Comparison of ENCODE assay signal across 12 cellular contexts in the genomic region with DNA sequence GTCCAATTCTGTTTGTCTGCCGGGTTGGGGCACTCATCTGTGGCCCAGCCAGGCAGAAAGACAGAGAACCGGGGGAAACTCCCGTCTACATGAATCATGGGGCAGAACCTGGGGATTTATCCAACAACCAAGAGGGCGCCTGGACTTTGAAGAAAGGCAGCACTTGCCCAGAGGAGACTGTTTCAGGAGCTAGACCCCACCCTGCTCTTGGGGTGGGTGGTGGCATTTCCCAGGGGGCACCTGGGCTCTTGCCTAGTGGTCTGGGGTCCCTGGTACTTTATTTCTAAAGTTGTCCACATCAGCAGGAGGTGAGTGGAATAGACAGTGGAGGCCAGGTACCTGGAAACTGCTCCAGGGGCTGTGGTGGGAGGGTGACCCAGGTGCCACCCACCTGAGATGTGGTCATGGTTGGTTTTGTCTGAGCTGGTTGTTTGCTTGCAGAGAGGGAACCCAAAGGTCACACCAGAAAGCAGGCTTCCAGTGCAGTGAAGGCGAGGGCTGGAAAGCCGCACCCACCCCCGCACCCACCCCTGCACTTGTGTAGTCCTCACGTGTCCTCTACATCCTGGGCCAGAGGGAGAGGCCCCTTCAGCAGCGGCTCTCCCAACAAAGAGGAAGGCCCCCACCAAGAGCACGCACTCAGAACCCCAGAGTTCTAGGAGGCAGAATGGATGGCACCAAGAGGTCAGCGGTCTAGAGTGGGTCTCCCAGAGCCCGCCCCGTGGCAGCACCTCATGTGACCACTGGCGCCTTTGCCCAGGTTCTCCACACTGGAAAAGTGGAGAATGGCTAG.
DNase-seq lines count a peak whose midpoint lies in the region; ATAC-seq and TF ChIP-seq lines count a peak whose summit lies in the region.
"Had no signal": no experiment of that assay in that cellular context is flagged by ENCODE, and none has a peak within 500 bp of the region (broad histone marks: within the 10 kb centered on the region; RNA-seq: fewer than 3 reads in every experiment).

No MANE protein-coding gene starts in this region.

- peak overlapping the region in 3 of 4 donors; percentile 15 to 55 (median 51) for H3K27ac ChIP-seq in Peyer's patch

- peak; percentile 29 for DNase-seq in activated CD4-positive, alpha-beta T cell treated with anti-CD3 and anti-CD28 coated beads for 36 hours
- no peak for DNase-seq in activated CD4-positive, alpha-beta T cell treated with anti-CD3 and anti-CD28 coated beads, Interleukin-2, amount 50 U/mL, for 4 hours
- DNase-seq in Peyer's patch (peak in 1 of 3 donors; percentile 71), glutamatergic neuron (no peak), CD14-positive monocyte (ENCODE audit: low spot score) (no peak)
- DNase-seq in stimulated activated naive B cell treated with anti-CD40 and anti-IgM and Interleukin-4, amounts not matched to agents 10 μg/mL and 1 μg/mL and 100 μg/mL, for 72 hours: peak; percentile 41
- DNase-seq: activated gamma-delta T cell treated with Interleukin-2 at 50 U/mL for 16 hours; effector memory CD8-positive, alpha-beta T cell; NCI-H187; stimulated activated CD4-positive, alpha-beta T cell treated with anti-CD3 and anti-CD28 coated beads, Interleukin-2, amount 100 ng/mL, for 24 hours had no signal

- no peaks in the 10 kb centered on the region for H3K9me3 Mint-ChIP-seq in activated CD4-positive, alpha-beta T cell treated with anti-CD3 and anti-CD28 coated beads for 36 hours (ENCODE audit: low read depth)
- H3K9me3 Mint-ChIP-seq in glutamatergic neuron (ENCODE audit: unreplicated experiment) (peaks cover 25% of the 10 kb centered on the region), CD14-positive monocyte (peaks cover 0 to 7% (median 3%) of the 10 kb centered on the region in 7 donors)
- no peaks in the 10 kb centered on the region for H3K9me3 Mint-ChIP-seq in stimulated activated naive B cell treated with anti-CD40 and anti-IgM and Interleukin-4, amounts not matched to agents 10 μg/mL and 1 μg/mL and 100 μg/mL, for 72 hours
- H3K9me3 Mint-ChIP-seq: effector memory CD8-positive, alpha-beta T cell had no signal

- no peak overlapping the region for H3K4me3 Mint-ChIP-seq in activated CD4-positive, alpha-beta T cell treated with anti-CD3 and anti-CD28 coated beads for 36 hours
- H3K4me3 Mint-ChIP-seq in glutamatergic neuron (ENCODE audit: unreplicated experiment) (peak overlapping the region; percentile 67), CD14-positive monocyte (peak overlapping the region in 1 of 2 donors; percentile 53)
- peak overlapping the region; percentile 59 to 78 for H3K4me3 Mint-ChIP-seq in stimulated activated naive B cell treated with anti-CD40 and anti-IgM and Interleukin-4, amounts not matched to agents 10 μg/mL and 1 μg/mL and 100 μg/mL, for 72 hours
- H3K4me3 Mint-ChIP-seq: effector memory CD8-positive, alpha-beta T cell had no signal

- peak in 1 of 2 donors; percentile 26 for TF ChIP-seq POLR2A in Peyer's patch (IDR thresholded peaks at IDR 0.05)

- POLR2A ChIA-PET in activated CD4-positive, alpha-beta T cell treated with anti-CD3 and anti-CD28 coated beads for 36 hours (lab: Charles Lee): no interaction called here

- H3K4me3 ChIP-seq in Peyer's patch: no peak overlapping the region

- CTCF ChIA-PET in activated CD4-positive, alpha-beta T cell treated with anti-CD3 and anti-CD28 coated beads for 36 hours (lab: Charles Lee): interaction anchor here (1.0 kb wide), 1 partner anchor 273 kb away, joined by 3 read pairs; no protein-coding TSS in a partner anchor

- peaks cover 32% of the 10 kb centered on the region for H3K27me3 Mint-ChIP-seq in activated CD4-positive, alpha-beta T cell treated with anti-CD3 and anti-CD28 coated beads for 36 hours
- H3K27me3 Mint-ChIP-seq in glutamatergic neuron (ENCODE audit: unreplicated experiment) (peaks cover 25% of the 10 kb centered on the region), CD14-positive monocyte (ENCODE audit: low read depth in 3 of 3) (peaks cover 37 to 70% (median 55%) of the 10 kb centered on the region in 3 donors)
- H3K27me3 Mint-ChIP-seq in stimulated activated naive B cell treated with anti-CD40 and anti-IgM and Interleukin-4, amounts not matched to agents 10 μg/mL and 1 μg/mL and 100 μg/mL, for 72 hours: peaks cover 21 to 42% of the 10 kb centered on the region in 2 donors

- H3K36me3 ChIP-seq in Peyer's patch: no peaks in the 10 kb centered on the region

- peaks cover 9% of the 10 kb centered on the region for H3K4me1 Mint-ChIP-seq in activated CD4-positive, alpha-beta T cell treated with anti-CD3 and anti-CD28 coated beads for 36 hours
- peaks cover 10% of the 10 kb centered on the region for H3K4me1 Mint-ChIP-seq in glutamatergic neuron (ENCODE audit: low read depth, unreplicated experiment)
- peaks cover 51 to 82% of the 10 kb centered on the region in 2 donors for H3K4me1 Mint-ChIP-seq in stimulated activated naive B cell treated with anti-CD40 and anti-IgM and Interleukin-4, amounts not matched to agents 10 μg/mL and 1 μg/mL and 100 μg/mL, for 72 hours
- peaks cover 24% of the 10 kb centered on the region for H3K4me1 Mint-ChIP-seq in CD14-positive monocyte

- peaks cover 0 to 42% (median 4%) of the 10 kb centered on the region in 4 donors for H3K4me1 ChIP-seq in Peyer's patch

- H3K36me3 Mint-ChIP-seq in activated CD4-positive, alpha-beta T cell treated with anti-CD3 and anti-CD28 coated beads for 36 hours (ENCODE audit: low read depth): no peaks in the 10 kb centered on the region
- H3K36me3 Mint-ChIP-seq in glutamatergic neuron (ENCODE audit: unreplicated experiment) (no peaks in the 10 kb centered on the region), CD14-positive monocyte (no peaks in the 10 kb centered on the region)
- no peaks in the 10 kb centered on the region for H3K36me3 Mint-ChIP-seq in stimulated activated naive B cell treated with anti-CD40 and anti-IgM and Interleukin-4, amounts not matched to agents 10 μg/mL and 1 μg/mL and 100 μg/mL, for 72 hours

- peak; percentile 53 for ATAC-seq in activated CD4-positive, alpha-beta T cell treated with anti-CD3 and anti-CD28 coated beads for 36 hours
- ATAC-seq in stimulated activated naive B cell treated with anti-CD40 and anti-IgM and Interleukin-4, amounts not matched to agents 10 μg/mL and 1 μg/mL and 100 μg/mL, for 72 hours (replicated peaks): peak; percentile 76
- ATAC-seq in HG02623 (IDR thresholded peaks at IDR 0.05; ENCODE audit: unreplicated experiment) (no peak), GM19328 (IDR thresholded peaks at IDR 0.05; ENCODE audit: unreplicated experiment) (no peak)
- ATAC-seq: effector memory CD8-positive, alpha-beta T cell had no signal

- no peaks in the 10 kb centered on the region for H3K27me3 ChIP-seq in Peyer's patch

- TF ChIP-seq CTCF in Peyer's patch (IDR thresholded peaks at IDR 0.05) (no peak), glutamatergic neuron (IDR thresholded peaks at IDR 0.05; ENCODE audit: partially characterized antibody, unreplicated experiment) (no peak), CD14-positive monocyte (IDR thresholded peaks at IDR 0.05) (no peak)

- H3K9me3 ChIP-seq in Peyer's patch: no peaks in the 10 kb centered on the region

- no peak overlapping the region for H3K27ac Mint-ChIP-seq in activated CD4-positive, alpha-beta T cell treated with anti-CD3 and anti-CD28 coated beads for 36 hours
- no peak overlapping the region for H3K27ac Mint-ChIP-seq in glutamatergic neuron (ENCODE audit: unreplicated experiment)
- H3K27ac Mint-ChIP-seq in stimulated activated naive B cell treated with anti-CD40 and anti-IgM and Interleukin-4, amounts not matched to agents 10 μg/mL and 1 μg/mL and 100 μg/mL, for 72 hours: peak overlapping the region; percentile 65
- no peak overlapping the region for H3K27ac Mint-ChIP-seq in CD14-positive monocyte
- H3K27ac Mint-ChIP-seq: effector memory CD8-positive, alpha-beta T cell had no signal

- intact Hi-C loops in activated CD4-positive, alpha-beta T cell treated with anti-CD3 and anti-CD28 coated beads for 36 hours (cut with DNase I, micrococcal nuclease): loop anchor here in 1 of 2 experiments (10.0 kb wide), 1 partner anchor 63 kb away; no protein-coding TSS in a partner anchor
- intact Hi-C loops in CD14-positive monocyte (cut with micrococcal nuclease): no loop called here

Comparison
In these comparisons a context has a peak if more than half of its experiments do, and no peak if none do; other contexts are left out.
1. DNase-seq: peak in activated CD4-positive, alpha-beta T cell treated with anti-CD3 and anti-CD28 coated beads for 36 hours (single experiment) and stimulated activated naive B cell treated with anti-CD40 and anti-IgM and Interleukin-4, amounts not matched to agents 10 μg/mL and 1 μg/mL and 100 μg/mL, for 72 hours (single experiment); none in activated CD4-positive, alpha-beta T cell treated with anti-CD3 and anti-CD28 coated beads, Interleukin-2, amount 50 U/mL, for 4 hours (0 of 2), glutamatergic neuron (single experiment) and CD14-positive monocyte (single experiment).
2. ATAC-seq: peak in activated CD4-positive, alpha-beta T cell treated with anti-CD3 and anti-CD28 coated beads for 36 hours (single experiment) and stimulated activated naive B cell treated with anti-CD40 and anti-IgM and Interleukin-4, amounts not matched to agents 10 μg/mL and 1 μg/mL and 100 μg/mL, for 72 hours (2 of 2); none in HG02623 (single experiment) and GM19328 (single experiment).